Comparison of ENCODE assay signal across 8 cellular contexts in the genomic region with DNA sequence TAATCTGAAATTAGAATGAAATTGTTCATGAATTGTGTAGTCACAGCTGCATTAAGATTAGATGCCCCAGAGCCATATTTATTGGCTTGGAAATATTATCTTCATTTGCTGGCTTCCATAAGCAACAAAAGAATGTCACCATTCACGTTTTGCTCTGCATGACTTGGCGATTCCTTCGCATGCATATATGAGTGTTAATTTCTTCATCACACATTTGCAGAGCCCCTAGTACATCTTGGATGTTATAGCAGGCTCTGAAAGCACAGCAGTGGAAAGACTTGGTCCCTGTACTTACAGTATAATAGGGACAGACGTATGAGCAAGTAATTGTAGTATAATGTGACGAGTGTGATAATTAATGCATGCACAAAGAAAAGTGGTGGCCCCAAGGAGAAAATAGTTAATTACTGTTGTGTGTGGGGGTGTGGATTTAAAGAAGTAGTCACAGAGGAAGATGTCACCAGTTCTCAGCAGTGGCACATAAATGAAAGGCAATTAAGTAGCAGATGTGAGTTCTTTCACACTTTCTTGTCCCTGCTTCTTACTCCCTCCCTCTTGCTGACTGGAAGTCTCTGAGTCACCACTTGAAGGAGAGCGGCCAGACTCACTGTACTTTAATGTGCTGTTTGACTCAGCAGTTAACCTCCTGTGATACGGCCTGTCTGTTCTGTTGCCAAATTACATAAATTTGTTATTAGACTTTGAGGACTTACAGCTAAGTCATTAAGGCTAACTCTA. TPM values are rescaled to one million over a fixed set of nuclear protein-coding genes. Genes with fewer than 3 reads are reported as not detected.
DNase-seq lines count a peak whose midpoint lies in the region; ATAC-seq and TF ChIP-seq lines count a peak whose summit lies in the region.

No MANE protein-coding gene starts in this region.

- TF ChIP-seq CTCF in astrocyte of the spinal cord (IDR thresholded peaks at IDR 0.05; ENCODE audit: low read depth, low read length) = no peak
- TF ChIP-seq CTCF in lower lobe of right lung (IDR thresholded peaks at IDR 0.05) = no peak
- TF ChIP-seq CTCF in coronary artery (IDR thresholded peaks at IDR 0.05) = no peak

- ATAC-seq in lower lobe of right lung (peak; percentile 94), HG03442 (IDR thresholded peaks at IDR 0.05; ENCODE audit: unreplicated experiment) (no peak), GM21737 (IDR thresholded peaks at IDR 0.05; ENCODE audit: unreplicated experiment) (no peak)

- H3K4me3 ChIP-seq in astrocyte of the spinal cord (ENCODE audit: low read depth, low read length) = no peak overlapping the region
- H3K4me3 ChIP-seq in lower lobe of right lung = no peak overlapping the region
- H3K4me3 ChIP-seq in coronary artery = no peak overlapping the region

- H3K4me1 ChIP-seq in lower lobe of right lung = peaks cover 45% of the 10 kb centered on the region

- H3K27ac ChIP-seq in lower lobe of right lung = peak overlapping the region; percentile 7
- H3K27ac ChIP-seq in coronary artery = no peak overlapping the region

- no peaks in the 10 kb centered on the region for H3K36me3 ChIP-seq in lower lobe of right lung

- peak; percentile 78 for DNase-seq in GM04504 (ENCODE audit: low read depth)
- peak; percentile 96 for DNase-seq in NOMO-1 treated with DMSO at 0.1 percent for 48 hours (lab: John Stamatoyannopoulos, UW; ENCODE audit: unreplicated experiment)
- peak; percentile 87 for DNase-seq in astrocyte of the spinal cord (ENCODE audit: low read depth, low spot score)
- DNase-seq in lower lobe of right lung = no peak
- DNase-seq in coronary artery (ENCODE audit: low spot score) = no peak
- no peak for DNase-seq in NCI-H146 treated with DMSO at 0.1 percent for 48 hours (lab: John Stamatoyannopoulos, UW; ENCODE audit: unreplicated experiment)

- in situ Hi-C loops in astrocyte of the spinal cord (cut with HindIII; ENCODE audit: low sequenced_read_pairs) = no loop called here

- H3K9me3 ChIP-seq in lower lobe of right lung = no peaks in the 10 kb centered on the region

- intact Hi-C loops in lower lobe of right lung (cut with DNase I) = no loop called here

- H3K27me3 ChIP-seq in lower lobe of right lung (ENCODE audit: low read depth) = no peaks in the 10 kb centered on the region

RNA-seq across cellular contexts. Expression of gene S100A10, which starts 21.0 kb away (rescaled TPM):
- total RNA-seq in lower lobe of right lung = 602 TPM

Comparison
In these comparisons a context has a peak if more than half of its experiments do, and no peak if none do; other contexts are left out.
1. DNase-seq: peak in GM04504 (single experiment), NOMO-1 treated with DMSO at 0.1 percent for 48 hours (single experiment) and astrocyte of the spinal cord (single experiment); none in lower lobe of right lung (single experiment), coronary artery (single experiment) and NCI-H146 treated with DMSO at 0.1 percent for 48 hours (single experiment).
2. ATAC-seq: peak in lower lobe of right lung (2 of 2); none in HG03442 (single experiment) and GM21737 (single experiment).